Comparison of ENCODE assay signal across 1 cellular context in the genomic region with DNA sequence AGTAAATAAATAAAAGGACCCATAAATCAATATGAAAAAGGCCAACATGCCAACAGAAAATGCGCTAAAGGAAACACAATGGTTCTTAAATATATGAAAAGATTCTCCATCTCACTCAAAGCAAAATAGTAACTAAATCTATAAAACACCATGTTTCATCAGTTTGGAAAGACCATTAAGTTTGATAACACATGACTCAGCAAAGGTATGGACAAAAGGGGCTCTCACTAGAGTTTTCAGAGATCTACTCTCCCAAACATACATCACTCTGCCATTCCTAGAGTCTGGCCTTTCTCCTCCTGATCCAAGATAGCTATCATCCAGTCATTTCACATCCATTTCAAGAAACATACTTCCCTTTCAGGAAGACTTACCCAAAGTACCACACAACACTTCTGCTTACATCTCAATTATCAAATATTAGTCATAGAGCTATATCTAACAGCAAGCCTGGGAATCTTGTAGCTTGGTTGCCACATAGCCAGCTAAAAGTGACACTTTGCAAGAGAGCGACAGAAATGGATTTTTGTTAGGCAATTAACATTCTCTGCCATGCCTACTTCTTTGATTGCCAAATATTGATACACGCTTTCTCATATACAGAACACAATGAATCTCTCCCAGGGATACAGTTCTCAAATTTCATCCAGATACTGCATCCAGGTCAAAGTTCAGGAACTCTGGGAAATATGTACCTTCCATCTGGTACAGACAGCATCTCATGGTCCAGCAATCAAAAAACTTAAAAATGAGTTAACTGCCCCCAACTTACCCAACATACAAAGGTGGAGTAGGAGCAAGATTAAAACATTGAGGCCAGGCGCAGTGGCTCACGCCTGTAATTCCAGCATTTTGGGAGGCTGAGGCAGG.
TF ChIP-seq lines count a peak whose summit lies in the region.

No MANE protein-coding gene starts in this region.

TF ChIP-seq in GM23338, 12 proteins besides CTCF, POLR2A, EP300 and RAD21 (continued from another document):
- TF ChIP-seq, protein P1, sequence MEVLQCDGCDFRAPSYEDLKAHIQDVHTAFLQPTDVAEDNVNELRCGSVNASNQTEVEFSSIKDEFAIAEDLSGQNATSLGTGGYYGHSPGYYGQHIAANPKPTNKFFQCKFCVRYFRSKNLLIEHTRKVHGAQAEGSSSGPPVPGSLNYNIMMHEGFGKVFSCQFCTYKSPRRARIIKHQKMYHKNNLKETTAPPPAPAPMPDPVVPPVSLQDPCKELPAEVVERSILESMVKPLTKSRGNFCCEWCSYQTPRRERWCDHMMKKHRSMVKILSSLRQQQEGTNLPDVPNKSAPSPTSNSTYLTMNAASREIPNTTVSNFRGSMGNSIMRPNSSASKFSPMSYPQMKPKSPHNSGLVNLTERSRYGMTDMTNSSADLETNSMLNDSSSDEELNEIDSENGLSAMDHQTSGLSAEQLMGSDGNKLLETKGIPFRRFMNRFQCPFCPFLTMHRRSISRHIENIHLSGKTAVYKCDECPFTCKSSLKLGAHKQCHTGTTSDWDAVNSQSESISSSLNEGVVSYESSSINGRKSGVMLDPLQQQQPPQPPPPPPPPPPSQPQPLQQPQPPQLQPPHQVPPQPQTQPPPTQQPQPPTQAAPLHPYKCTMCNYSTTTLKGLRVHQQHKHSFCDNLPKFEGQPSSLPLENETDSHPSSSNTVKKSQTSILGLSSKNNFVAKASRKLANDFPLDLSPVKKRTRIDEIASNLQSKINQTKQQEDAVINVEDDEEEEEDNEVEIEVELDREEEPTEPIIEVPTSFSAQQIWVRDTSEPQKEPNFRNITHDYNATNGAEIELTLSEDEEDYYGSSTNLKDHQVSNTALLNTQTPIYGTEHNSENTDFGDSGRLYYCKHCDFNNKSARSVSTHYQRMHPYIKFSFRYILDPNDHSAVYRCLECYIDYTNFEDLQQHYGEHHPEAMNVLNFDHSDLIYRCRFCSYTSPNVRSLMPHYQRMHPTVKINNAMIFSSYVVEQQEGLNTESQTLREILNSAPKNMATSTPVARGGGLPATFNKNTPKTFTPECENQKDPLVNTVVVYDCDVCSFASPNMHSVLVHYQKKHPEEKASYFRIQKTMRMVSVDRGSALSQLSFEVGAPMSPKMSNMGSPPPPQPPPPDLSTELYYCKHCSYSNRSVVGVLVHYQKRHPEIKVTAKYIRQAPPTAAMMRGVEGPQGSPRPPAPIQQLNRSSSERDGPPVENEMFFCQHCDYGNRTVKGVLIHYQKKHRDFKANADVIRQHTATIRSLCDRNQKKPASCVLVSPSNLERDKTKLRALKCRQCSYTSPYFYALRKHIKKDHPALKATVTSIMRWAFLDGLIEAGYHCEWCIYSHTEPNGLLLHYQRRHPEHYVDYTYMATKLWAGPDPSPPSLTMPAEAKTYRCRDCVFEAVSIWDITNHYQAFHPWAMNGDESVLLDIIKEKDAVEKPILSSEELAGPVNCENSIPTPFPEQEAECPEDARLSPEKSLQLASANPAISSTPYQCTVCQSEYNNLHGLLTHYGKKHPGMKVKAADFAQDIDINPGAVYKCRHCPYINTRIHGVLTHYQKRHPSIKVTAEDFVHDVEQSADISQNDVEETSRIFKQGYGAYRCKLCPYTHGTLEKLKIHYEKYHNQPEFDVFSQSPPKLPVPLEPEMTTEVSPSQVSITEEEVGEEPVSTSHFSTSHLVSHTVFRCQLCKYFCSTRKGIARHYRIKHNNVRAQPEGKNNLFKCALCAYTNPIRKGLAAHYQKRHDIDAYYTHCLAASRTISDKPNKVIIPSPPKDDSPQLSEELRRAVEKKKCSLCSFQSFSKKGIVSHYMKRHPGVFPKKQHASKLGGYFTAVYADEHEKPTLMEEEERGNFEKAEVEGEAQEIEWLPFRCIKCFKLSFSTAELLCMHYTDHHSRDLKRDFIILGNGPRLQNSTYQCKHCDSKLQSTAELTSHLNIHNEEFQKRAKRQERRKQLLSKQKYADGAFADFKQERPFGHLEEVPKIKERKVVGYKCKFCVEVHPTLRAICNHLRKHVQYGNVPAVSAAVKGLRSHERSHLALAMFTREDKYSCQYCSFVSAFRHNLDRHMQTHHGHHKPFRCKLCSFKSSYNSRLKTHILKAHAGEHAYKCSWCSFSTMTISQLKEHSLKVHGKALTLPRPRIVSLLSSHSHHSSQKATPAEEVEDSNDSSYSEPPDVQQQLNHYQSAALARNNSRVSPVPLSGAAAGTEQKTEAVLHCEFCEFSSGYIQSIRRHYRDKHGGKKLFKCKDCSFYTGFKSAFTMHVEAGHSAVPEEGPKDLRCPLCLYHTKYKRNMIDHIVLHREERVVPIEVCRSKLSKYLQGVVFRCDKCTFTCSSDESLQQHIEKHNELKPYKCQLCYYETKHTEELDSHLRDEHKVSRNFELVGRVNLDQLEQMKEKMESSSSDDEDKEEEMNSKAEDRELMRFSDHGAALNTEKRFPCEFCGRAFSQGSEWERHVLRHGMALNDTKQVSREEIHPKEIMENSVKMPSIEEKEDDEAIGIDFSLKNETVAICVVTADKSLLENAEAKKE (CRISPR knock-in tag; IDR thresholded peaks at IDR 0.05): no peak
- TF ChIP-seq STAT1 (IDR thresholded peaks at IDR 0.05; ENCODE audit: unreplicated experiment): no peak
- no peak for TF ChIP-seq POLR2AphosphoS5 (IDR thresholded peaks at IDR 0.05; ENCODE audit: low read depth)
